In the genomic region with DNA sequence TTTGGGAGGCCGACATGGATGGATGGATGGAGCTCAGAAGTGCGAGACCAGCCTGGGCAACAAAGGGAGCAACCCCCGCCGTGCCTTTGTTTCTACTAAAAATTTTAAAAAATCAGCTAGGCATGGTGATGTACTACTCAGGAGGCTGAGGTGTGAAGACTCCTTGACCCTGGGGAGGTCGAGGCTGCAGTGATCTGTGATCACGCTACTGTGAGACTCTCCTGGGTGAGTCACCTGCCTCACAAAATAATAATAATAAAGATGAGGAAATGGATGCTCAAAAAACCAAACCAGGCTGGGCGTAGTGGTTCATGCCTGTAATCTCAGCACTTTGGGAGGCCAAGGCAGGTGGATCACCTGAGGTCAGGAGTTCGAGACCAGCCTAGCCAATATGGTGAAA, we compare ENCODE assay signal across 23 cellular contexts. TPM values are rescaled to one million over a fixed set of nuclear protein-coding genes. Genes with fewer than 3 reads are reported as not detected.
DNase-seq lines count a peak whose midpoint lies in the region; ATAC-seq, FAIRE-seq and TF ChIP-seq lines count a peak whose summit lies in the region.
"Had no signal": no experiment of that assay in that cellular context is flagged by ENCODE, and none has a peak within 500 bp of the region (broad histone marks: within the 10 kb centered on the region; RNA-seq: fewer than 3 reads in every experiment).

No MANE protein-coding gene starts in this region.

- H3K79me2 ChIP-seq in HepG2 (ENCODE audit: insufficient read depth, low read length), result peaks cover 9% of the 10 kb centered on the region
- peaks cover 85% of the 10 kb centered on the region for H3K79me2 ChIP-seq in neural progenitor cell (ENCODE audit: low read depth)

- no TSS peak for BruUV-seq in HepG2 (replicated peaks; lab: Mats Ljungman, UMichigan)

- H3K27ac Mint-ChIP-seq in glutamatergic neuron (ENCODE audit: unreplicated experiment) (peak overlapping the region; percentile 89), neural progenitor cell (no peak overlapping the region)

- no peak for ATAC-seq in HepG2
- no peak for ATAC-seq in right lobe of liver
- ATAC-seq in GM18858 (IDR thresholded peaks at IDR 0.05; ENCODE audit: unreplicated experiment), result no peak

- H3K27ac ChIP-seq in HepG2 (ENCODE audit: extremely low read length, insufficient read depth, low read length) (peak overlapping the region; percentile 52), right lobe of liver (peak overlapping the region in 1 of 3 donors; percentile 11), neural progenitor cell (no peak overlapping the region), suprapubic skin (no peak overlapping the region)
- H3K27ac ChIP-seq: 22Rv1; BLaER1 treated with 17β-estradiol and CSF1 and Interleukin-3, amounts not matched to agents 10 nM and 100 nM; SJSA1 had no signal

- no peak for FAIRE-seq in HepG2 (lab: Jason Lieb, UNC)
- FAIRE-seq: G401.6, GM12892, GM18507, GM19239, H54, RCC 7860 had no signal

- H3K4me1 Mint-ChIP-seq in glutamatergic neuron (ENCODE audit: low read depth, unreplicated experiment) (peaks cover 42% of the 10 kb centered on the region), neural progenitor cell (peaks cover 48% of the 10 kb centered on the region)

- peaks cover 3% of the 10 kb centered on the region for H3K9me3 Mint-ChIP-seq in glutamatergic neuron (ENCODE audit: unreplicated experiment)
- H3K9me3 Mint-ChIP-seq in neural progenitor cell, result no peaks in the 10 kb centered on the region

- H2AFZ ChIP-seq in HepG2 (ENCODE audit: low read length) (no peak overlapping the region), neural progenitor cell (replicated peaks) (no peak overlapping the region)

- in situ Hi-C loops in HepG2 (cut with HindIII; ENCODE audit: extremely low pct_ligation_motif_present, low pct_unique_long_range_greater_than_20kb), result no loop called here

- H3K9ac ChIP-seq in HepG2 (ENCODE audit: insufficient read depth, low read depth, low read length) (no peak overlapping the region), neural progenitor cell (no peak overlapping the region)
- H3K9ac ChIP-seq: BLaER1 treated with 17β-estradiol and CSF1 and Interleukin-3, amounts not matched to agents 10 nM and 100 nM had no signal

- H3K36me3 ChIP-seq in HepG2 (replicated peaks in 1 of 2; ENCODE audit: control insufficient read depth in 1 of 2, insufficient read depth in 2 of 2, low read length in 2 of 2) (no peaks in the 10 kb centered on the region; a peak in 1 of 5 replicates), right lobe of liver (no peaks in the 10 kb centered on the region), neural progenitor cell (no peaks in the 10 kb centered on the region), suprapubic skin (peaks cover 3% of the 10 kb centered on the region)

- peak overlapping the region; percentile 66; the same call in 1 of the 2 replicates for H3K4me2 ChIP-seq in HepG2 (ENCODE audit: low read depth, low read length)
- H3K4me2 ChIP-seq in neural progenitor cell, result peak overlapping the region; percentile 57
- H3K4me2 ChIP-seq: BLaER1 treated with 17β-estradiol and CSF1 and Interleukin-3, amounts not matched to agents 10 nM and 100 nM had no signal

- H3K27me3 Mint-ChIP-seq in glutamatergic neuron (ENCODE audit: unreplicated experiment), result no peaks in the 10 kb centered on the region
- no peaks in the 10 kb centered on the region for H3K27me3 Mint-ChIP-seq in neural progenitor cell (ENCODE audit: insufficient read depth, low read depth)
- H3K27me3 Mint-ChIP-seq: CD8-positive, alpha-beta memory T cell had no signal

- H3K27me3 ChIP-seq in HepG2 (ENCODE audit: control insufficient read depth in 1 of 2, insufficient read depth in 2 of 2, low read length in 2 of 2) (no peaks in the 10 kb centered on the region), right lobe of liver (no peaks in the 10 kb centered on the region), neural progenitor cell (no peaks in the 10 kb centered on the region), suprapubic skin (no peaks in the 10 kb centered on the region)
- H3K27me3 ChIP-seq: BLaER1 treated with 17β-estradiol and CSF1 and Interleukin-3, amounts not matched to agents 10 nM and 100 nM; SJSA1 had no signal

- H3K4me3 ChIP-seq in HepG2 (replicated peaks in 1 of 3; ENCODE audit: insufficient read depth in 1 of 3, low read depth in 2 of 3, low read length in 3 of 3) (no peak overlapping the region), right lobe of liver (no peak overlapping the region), neural progenitor cell (no peak overlapping the region), suprapubic skin (no peak overlapping the region)
- H3K4me3 ChIP-seq: BLaER1 treated with 17β-estradiol and CSF1 and Interleukin-3, amounts not matched to agents 10 nM and 100 nM; SJSA1 had no signal

- TF ChIP-seq CTCF in HepG2 (CRISPR knock-in tag; IDR thresholded peaks at IDR 0.05) (no peak), right lobe of liver (IDR thresholded peaks at IDR 0.05) (no peak), glutamatergic neuron (IDR thresholded peaks at IDR 0.05; ENCODE audit: partially characterized antibody, unreplicated experiment) (no peak), neural progenitor cell (IDR thresholded peaks at IDR 0.05) (no peak), suprapubic skin (IDR thresholded peaks at IDR 0.05) (no peak)

- TF ChIP-seq POLR2A in HepG2 (IDR thresholded peaks at IDR 0.05; ENCODE audit: insufficient read depth in 1 of 2, low read depth in 2 of 2, low read length in 2 of 2) (no peak), right lobe of liver (IDR thresholded peaks at IDR 0.05) (no peak), suprapubic skin (IDR thresholded peaks at IDR 0.05) (no peak)

- CTCF ChIA-PET in HepG2 (lab: Yijun Ruan, JAX; ENCODE audit: low intra/inter-chr PET ratio, low total read pairs), result no interaction called here

- WGBS in HepG2 (ENCODE audit: low lambda C conversion rate), result 96% methylated on average over 8 of the region's 8 CpGs
- 95% methylated on average over 8 of the region's 8 CpGs for WGBS in right lobe of liver (ENCODE audit: insufficient coverage, low coverage, low lambda C conversion rate, missing lambda C conversion rate)
- 91% methylated on average over 8 of the region's 8 CpGs for WGBS in suprapubic skin

- POLR2A ChIA-PET in HepG2 (lab: Yijun Ruan, JAX), result interaction anchor here (1.4 kb wide), 1 partner anchor 70 kb away, joined by 4 read pairs; the partner anchor contains the start of gene RBBP5

- intact Hi-C loops in HepG2 (cut with micrococcal nuclease; ENCODE audit: unreplicated experiment), result no loop called here
- intact Hi-C loops in right lobe of liver (cut with DNase I), result no loop called here

- no peak for DNase-seq in HepG2 (ENCODE audit: low spot score)
- DNase-seq in right lobe of liver, result no peak
- peak; percentile 23 for DNase-seq in NCI-H69 (lab: John Stamatoyannopoulos, UW)
- DNase-seq in glutamatergic neuron, result no peak
- no peak for DNase-seq in neural progenitor cell (ENCODE audit: low spot score)
- DNase-seq in NCI-H345 (lab: John Stamatoyannopoulos, UW), result no peak
- no peak for DNase-seq in suprapubic skin (ENCODE audit: low spot score in 2 of 2)
- DNase-seq: CD8-positive, alpha-beta memory T cell; KG1; NCI-H1092 treated with DMSO at 0.1 percent for 48 hours; NCI-H1436 treated with DMSO at 0.1 percent for 48 hours; NCI-H1930; NCI-H226 had no signal

- H4K20me1 ChIP-seq in HepG2 (ENCODE audit: insufficient read depth, low read length) (no peaks in the 10 kb centered on the region), neural progenitor cell (ENCODE audit: low read depth) (peaks cover 93% of the 10 kb centered on the region)

- no peaks in the 10 kb centered on the region for H3K9me3 ChIP-seq in HepG2 (ENCODE audit: low read length)
- no peaks in the 10 kb centered on the region for H3K9me3 ChIP-seq in right lobe of liver
- H3K9me3 ChIP-seq in neural progenitor cell (ENCODE audit: low read depth), result no peaks in the 10 kb centered on the region
- no peaks in the 10 kb centered on the region for H3K9me3 ChIP-seq in suprapubic skin
- H3K9me3 ChIP-seq: BLaER1 treated with 17β-estradiol and CSF1 and Interleukin-3, amounts not matched to agents 10 nM and 100 nM; SJSA1 had no signal

- H3F3A ChIP-seq in neural progenitor cell (ENCODE audit: low read depth), result peaks cover 38% of the 10 kb centered on the region

- no peak overlapping the region for H3K4me3 Mint-ChIP-seq in glutamatergic neuron (ENCODE audit: unreplicated experiment)
- no peak overlapping the region for H3K4me3 Mint-ChIP-seq in neural progenitor cell

- no peak for TF ChIP-seq EP300 in HepG2 (IDR thresholded peaks at IDR 0.05; ENCODE audit: low read depth in 2 of 2, low read length in 2 of 2)
- TF ChIP-seq EP300 in HepG2 (CRISPR knock-in tag; IDR thresholded peaks at IDR 0.05; ENCODE audit: borderline replicate concordance), result no peak
- TF ChIP-seq EP300 in suprapubic skin (IDR thresholded peaks at IDR 0.05), result no peak

- H3K36me3 Mint-ChIP-seq in glutamatergic neuron (ENCODE audit: unreplicated experiment), result no peaks in the 10 kb centered on the region
- peaks cover 4% of the 10 kb centered on the region for H3K36me3 Mint-ChIP-seq in neural progenitor cell

- TF ChIP-seq RAD21 in HepG2 (CRISPR knock-in tag; IDR thresholded peaks at IDR 0.05), result no peak

- H3K4me1 ChIP-seq in HepG2 (ENCODE audit: insufficient read depth, low read length) (peaks cover 40% of the 10 kb centered on the region), right lobe of liver (peaks cover 0 to 22% (median 2%) of the 10 kb centered on the region in 4 donors), neural progenitor cell (peaks cover 51% of the 10 kb centered on the region), suprapubic skin (peaks cover 47% of the 10 kb centered on the region)
- H3K4me1 ChIP-seq: SJSA1 had no signal

RNA-seq across cellular contexts. Expression of gene DSTYK, which starts 19.2 kb away (rescaled TPM):
- total RNA-seq in HepG2 (2016; rRNA removed; fragmentation: Illumina TruSeq; extraction: Trizol), result 4.8 and 6.1 TPM in 2 replicates
- total RNA-seq in HepG2 (2016; cell fraction: cytosol; rRNA removed; fragmentation: Illumina TruSeq; extraction: Trizol; ENCODE audit: low read depth), result 1.0 and 1.2 TPM in 2 replicates
- 4.8 and 5.9 TPM in 2 replicates for total RNA-seq in HepG2 (2016; cell fraction: insoluble cytoplasmic fraction; rRNA removed; fragmentation: Illumina TruSeq; extraction: Trizol)
- 2.2 and 2.7 TPM in 2 replicates for total RNA-seq in HepG2 (2016; cell fraction: membrane; rRNA removed; fragmentation: Illumina TruSeq; extraction: Trizol)
- total RNA-seq in HepG2 (2016; cell fraction: nucleus; rRNA removed; fragmentation: Illumina TruSeq; extraction: Trizol), result 4.2 and 5.3 TPM in 2 replicates
- 2.5 and 2.6 TPM in 2 replicates for polyA plus RNA-seq in HepG2 (2011; rRNA removed)
- 1.4 and 2.1 TPM in 2 replicates for polyA plus RNA-seq in HepG2 (2011; cell fraction: cytosol; rRNA removed)
- polyA plus RNA-seq in HepG2 (2011; cell fraction: nucleus; rRNA removed), result 1.4 and 1.5 TPM in 2 replicates
- 2.5 and 2.8 TPM in 2 replicates for polyA plus RNA-seq in HepG2 (2012)
- polyA plus RNA-seq in HepG2 (2016; cell fraction: cytosol; fragmentation: Illumina TruSeq; extraction: Trizol; ENCODE audit: low read depth), result 0.22 and 0.28 TPM in 2 replicates
- 3.7 TPM in 2 replicates for polyA plus RNA-seq in HepG2 (2016; cell fraction: insoluble cytoplasmic fraction; fragmentation: Illumina TruSeq; extraction: Trizol; ENCODE audit: low read depth)
- polyA plus RNA-seq in HepG2 (2016; cell fraction: membrane; fragmentation: Illumina TruSeq; extraction: Trizol; ENCODE audit: low read depth), result 0.66 and 0.70 TPM in 2 replicates
- 3.9 and 4.3 TPM in 2 replicates for polyA plus RNA-seq in HepG2 (2016; cell fraction: nucleus; fragmentation: Illumina TruSeq; extraction: Trizol; ENCODE audit: insufficient read depth, low read depth)
- polyA minus RNA-seq in HepG2 (2011; rRNA and poly(A)+ RNA removed; ENCODE audit: low replicate concordance), result 4.2 and 16.5 TPM in 2 replicates
- 2.4 and 2.5 TPM in 2 replicates for polyA minus RNA-seq in HepG2 (2011; cell fraction: cytosol; rRNA and poly(A)+ RNA removed)
- polyA minus RNA-seq in HepG2 (2011; cell fraction: nucleus; rRNA and poly(A)+ RNA removed), result 5.3 and 5.9 TPM in 2 replicates
- total RNA-seq in right lobe of liver, result 1 to 10 TPM; 2.5 to 2.9 (median 2.6) TPM
- total RNA-seq in glutamatergic neuron (ENCODE audit: unreplicated experiment), result 9.2 TPM
- total RNA-seq in neural progenitor cell (ENCODE audit: low replicate concordance), result 12.1 and 13.0 TPM in 2 replicates
- 10 to 100 TPM; 12.3 to 19.5 (median 17.4) TPM for total RNA-seq in suprapubic skin

RNA-seq across cellular contexts. Expression of gene TMCC2, which starts 35.5 kb away (rescaled TPM):
- total RNA-seq in HepG2 (2016; rRNA removed; fragmentation: Illumina TruSeq; extraction: Trizol) (0.21 and 0.24 TPM in 2 replicates), right lobe of liver (1 to 10 TPM in 1 of 6 experiments, under 1 TPM in 5; 0.14 to 5.9 (median 0.30) TPM), glutamatergic neuron (ENCODE audit: unreplicated experiment) (80.1 TPM), neural progenitor cell (ENCODE audit: low replicate concordance) (7.1 and 12.1 TPM in 2 replicates), suprapubic skin (1 to 10 TPM; 3.1 to 4.3 (median 4.1) TPM)
- 0.35 and 0.71 TPM in 2 replicates for total RNA-seq in HepG2 (2016; cell fraction: cytosol; rRNA removed; fragmentation: Illumina TruSeq; extraction: Trizol; ENCODE audit: low read depth)
- 0.13 and 0.22 TPM in 2 replicates for total RNA-seq in HepG2 (2016; cell fraction: insoluble cytoplasmic fraction; rRNA removed; fragmentation: Illumina TruSeq; extraction: Trizol)
- 0.19 and 0.24 TPM in 2 replicates for total RNA-seq in HepG2 (2016; cell fraction: membrane; rRNA removed; fragmentation: Illumina TruSeq; extraction: Trizol)
- 0.28 and 0.37 TPM in 2 replicates for total RNA-seq in HepG2 (2016; cell fraction: nucleus; rRNA removed; fragmentation: Illumina TruSeq; extraction: Trizol)
- polyA plus RNA-seq in HepG2 (2011; rRNA removed), result 0.12 and 0.26 TPM in 2 replicates
- polyA plus RNA-seq in HepG2 (2011; cell fraction: cytosol; rRNA removed), result 0.09 and 0.12 TPM in 2 replicates
- 0.23 and 0.36 TPM in 2 replicates for polyA plus RNA-seq in HepG2 (2011; cell fraction: nucleus; rRNA removed)
- 0.07 and 0.23 TPM in 2 replicates for polyA plus RNA-seq in HepG2 (2012)
- polyA plus RNA-seq in HepG2 (2016; cell fraction: cytosol; fragmentation: Illumina TruSeq; extraction: Trizol; ENCODE audit: low read depth), result 0.05 and 0.09 TPM in 2 replicates
- 0.11 and 0.27 TPM in 2 replicates for polyA plus RNA-seq in HepG2 (2016; cell fraction: insoluble cytoplasmic fraction; fragmentation: Illumina TruSeq; extraction: Trizol; ENCODE audit: low read depth)
- polyA plus RNA-seq in HepG2 (2016; cell fraction: membrane; fragmentation: Illumina TruSeq; extraction: Trizol; ENCODE audit: low read depth), result 0.16 and 0.31 TPM in 2 replicates
- 0.20 and 0.56 TPM in 2 replicates for polyA plus RNA-seq in HepG2 (2016; cell fraction: nucleus; fragmentation: Illumina TruSeq; extraction: Trizol; ENCODE audit: insufficient read depth, low read depth)
- 0.78 and 3.1 TPM in 2 replicates for polyA minus RNA-seq in HepG2 (2011; rRNA and poly(A)+ RNA removed; ENCODE audit: low replicate concordance)
- polyA minus RNA-seq in HepG2 (2011; cell fraction: cytosol; rRNA and poly(A)+ RNA removed), result not detected in 2 replicates
- polyA minus RNA-seq in HepG2 (2011; cell fraction: nucleus; rRNA and poly(A)+ RNA removed), result 0.26 TPM in 1 of 2 replicates, not detected in the other
